Comparison of ENCODE assay signal across 40 cellular contexts in genomic region chr5:168031614-168032013, GRCh38.
"Had no signal": no experiment of that assay in that cellular context is flagged by ENCODE, and none has a peak within 500 bp of the region (broad histone marks: within the 10 kb centered on the region; RNA-seq: fewer than 3 reads in every experiment).

No MANE protein-coding gene starts in this region.

- H3K4me1 Mint-ChIP-seq: activated naive CD4-positive, alpha-beta T cell treated with anti-CD3 and anti-CD28 coated beads, Interleukin-2, amount 10 ng/mL, durations not matched to agents 7 days and 5 days; activated naive CD4-positive, alpha-beta T cell treated with anti-CD3 and anti-CD28 coated beads, Interleukin-2, amount 50 U/mL, for 24 hours; activated naive CD8-positive, alpha-beta T cell treated with anti-CD3 and anti-CD28 coated beads for 36 hours; activated naive CD8-positive, alpha-beta T cell treated with anti-CD3 and anti-CD28 coated beads, Interleukin-2, amount 10 ng/mL, durations not matched to agents 7 days and 5 days; activated naive CD8-positive, alpha-beta T cell treated with anti-CD3 and anti-CD28 coated beads, Interleukin-2, amount 50 U/mL, for 24 hours; activated T-helper 17 cell treated with anti-CD3 and anti-CD28 coated beads, Interleukin-2, amount 50 U/mL, for 72 hours; central memory CD8-positive, alpha-beta T cell had no signal

- H3K36me3 Mint-ChIP-seq: activated naive CD4-positive, alpha-beta T cell treated with anti-CD3 and anti-CD28 coated beads, Interleukin-2, amount 10 ng/mL, durations not matched to agents 7 days and 5 days; activated naive CD4-positive, alpha-beta T cell treated with anti-CD3 and anti-CD28 coated beads, Interleukin-2, amount 50 U/mL, for 24 hours; activated naive CD4-positive, alpha-beta T cell treated with anti-CD3 and anti-CD28 coated beads, Interleukin-2, amount 50 U/mL, for 72 hours; activated naive CD8-positive, alpha-beta T cell; activated naive CD8-positive, alpha-beta T cell treated with anti-CD3 and anti-CD28 coated beads for 36 hours; activated naive CD8-positive, alpha-beta T cell treated with anti-CD3 and anti-CD28 coated beads, Interleukin-2, amount 10 ng/mL, durations not matched to agents 7 days and 5 days; brain had no signal

- H3K36me3 ChIP-seq: adrenal gland, ascending aorta, brain microvascular endothelial cell, breast epithelium, cardiac muscle cell had no signal

- H3K27me3 ChIP-seq: adrenal gland, ascending aorta, body of pancreas, brain microvascular endothelial cell, breast epithelium, cardiac muscle cell had no signal

- DNase-seq: activated effector memory CD4-positive, alpha-beta T cell treated with anti-CD3 and anti-CD28 coated beads, Interleukin-2, amount 50 U/mL, for 16 hours; activated effector memory CD4-positive, alpha-beta T cell treated with Interleukin-2 at 50 U/mL for 16 hours; activated gamma-delta T cell; activated gamma-delta T cell treated with Interleukin-2 at 50 U/mL for 16 hours; activated naive CD4-positive, alpha-beta T cell; activated naive CD4-positive, alpha-beta T cell treated with anti-CD3 and anti-CD28 coated beads for 36 hours; activated naive CD4-positive, alpha-beta T cell treated with anti-CD3 and anti-CD28 coated beads, Interleukin-2, amount 10 ng/mL, durations not matched to agents 7 days and 5 days; activated naive CD4-positive, alpha-beta T cell treated with anti-CD3 and anti-CD28 coated beads, Interleukin-2, amount 50 U/mL, for 16 hours; activated naive CD4-positive, alpha-beta T cell treated with Interleukin-2 at 50 U/mL for 16 hours; activated naive CD8-positive, alpha-beta T cell treated with anti-CD3 and anti-CD28 coated beads for 36 hours; activated naive CD8-positive, alpha-beta T cell treated with anti-CD3 and anti-CD28 coated beads, Interleukin-2, amount 10 ng/mL, durations not matched to agents 7 days and 5 days; activated naive CD8-positive, alpha-beta T cell treated with anti-CD3 and anti-CD28 coated beads, Interleukin-2, amount 50 U/mL, for 24 hours; activated T-cell treated with anti-CD3 and anti-CD28 coated beads, Interleukin-2, amount 50 U/mL, for 1 hour; activated T-cell treated with anti-CD3 and anti-CD28 coated beads, Interleukin-2, amount 50 U/mL, for 24 hours; activated T-cell treated with anti-CD3 and anti-CD28 coated beads, Interleukin-2, amount 50 U/mL, for 4 hours; activated T-cell treated with anti-CD3 and anti-CD28 coated beads, Interleukin-2, amount 50 U/mL, for 48 hours; activated T-cell treated with anti-CD3 and anti-CD28 coated beads, Interleukin-2, amount 50 U/mL, for 72 hours; adrenal gland; amniotic stem cell; amygdala; anterior cingulate cortex; aorta; body of pancreas; brain microvascular endothelial cell; caudate nucleus; central memory CD4-positive, alpha-beta T cell; cerebellar nuclear complex had no signal

- ATAC-seq: activated naive CD4-positive, alpha-beta T cell treated with anti-CD3 and anti-CD28 coated beads, Interleukin-2, amount 50 U/mL, for 72 hours; activated naive CD8-positive, alpha-beta T cell treated with anti-CD3 and anti-CD28 coated beads, Interleukin-2, amount 50 U/mL, for 24 hours; activated T-cell treated with anti-CD3 and anti-CD28 coated beads, Interleukin-2, amount 50 U/mL, for 4 hours; activated T-cell treated with anti-CD3 and anti-CD28 coated beads, Interleukin-2, amount 50 U/mL, for 72 hours; activated T-helper 17 cell treated with anti-CD3 and anti-CD28 coated beads, Interleukin-2, amount 50 U/mL, for 72 hours; body of pancreas had no signal

- H3K4me3 ChIP-seq: adrenal gland, ascending aorta, body of pancreas, breast epithelium, cardiac muscle cell had no signal

- H3K27ac ChIP-seq: adrenal gland, ascending aorta, body of pancreas, brain microvascular endothelial cell, breast epithelium, cardiac muscle cell had no signal

- FAIRE-seq: astrocyte, bronchial epithelial cell had no signal

- H3K27me3 Mint-ChIP-seq: activated naive CD4-positive, alpha-beta T cell treated with anti-CD3 and anti-CD28 coated beads, Interleukin-2, amount 10 ng/mL, durations not matched to agents 7 days and 5 days; activated naive CD4-positive, alpha-beta T cell treated with anti-CD3 and anti-CD28 coated beads, Interleukin-2, amount 50 U/mL, for 24 hours; activated naive CD8-positive, alpha-beta T cell treated with anti-CD3 and anti-CD28 coated beads, Interleukin-2, amount 10 ng/mL, durations not matched to agents 7 days and 5 days; activated naive CD8-positive, alpha-beta T cell treated with anti-CD3 and anti-CD28 coated beads, Interleukin-2, amount 50 U/mL, for 24 hours; central memory CD8-positive, alpha-beta T cell had no signal

- H3K4me1 ChIP-seq: adrenal gland, ascending aorta, body of pancreas, breast epithelium had no signal

- H3K9me3 ChIP-seq: adrenal gland, ascending aorta, body of pancreas, breast epithelium had no signal

- H3K9me3 Mint-ChIP-seq: activated naive CD4-positive, alpha-beta T cell treated with anti-CD3 and anti-CD28 coated beads for 36 hours; activated naive CD4-positive, alpha-beta T cell treated with anti-CD3 and anti-CD28 coated beads, Interleukin-2, amount 10 ng/mL, durations not matched to agents 7 days and 5 days; activated naive CD4-positive, alpha-beta T cell treated with anti-CD3 and anti-CD28 coated beads, Interleukin-2, amount 50 U/mL, for 24 hours; activated naive CD8-positive, alpha-beta T cell treated with anti-CD3 and anti-CD28 coated beads for 36 hours; activated naive CD8-positive, alpha-beta T cell treated with anti-CD3 and anti-CD28 coated beads, Interleukin-2, amount 10 ng/mL, durations not matched to agents 7 days and 5 days; activated T-cell treated with anti-CD3 and anti-CD28 coated beads, Interleukin-2, amount 50 U/mL, for 24 hours; activated T-cell treated with anti-CD3 and anti-CD28 coated beads, Interleukin-2, amount 50 U/mL, for 4 hours; activated T-helper 1 cell treated with anti-CD3 and anti-CD28 coated beads, Interleukin-12 subunit alpha, Interleukin-12 subunit beta, Interleukin-2, Interleukin-4 antibody, amounts not matched to agents 30 ng/mL and 10 ng/mL and 1 ng/mL, durations not matched to agents 14 hours and 24 hours and 36 hours; activated T-helper 2 cell treated with anti-CD3 and anti-CD28 coated beads, Interferon-gamma antibody, Interleukin-2, Interleukin-4, amounts not matched to agents 10 μg/mL and 5 μg/mL and 100 μg/mL, durations not matched to agents 14 hours and 24 hours and 36 hours; central memory CD8-positive, alpha-beta T cell had no signal

- H3K4me3 Mint-ChIP-seq: activated naive CD4-positive, alpha-beta T cell treated with anti-CD3 and anti-CD28 coated beads for 36 hours; activated naive CD4-positive, alpha-beta T cell treated with anti-CD3 and anti-CD28 coated beads, Interleukin-2, amount 10 ng/mL, durations not matched to agents 7 days and 5 days; activated naive CD4-positive, alpha-beta T cell treated with anti-CD3 and anti-CD28 coated beads, Interleukin-2, amount 50 U/mL, for 24 hours; activated naive CD8-positive, alpha-beta T cell; activated naive CD8-positive, alpha-beta T cell treated with anti-CD3 and anti-CD28 coated beads for 36 hours; activated naive CD8-positive, alpha-beta T cell treated with anti-CD3 and anti-CD28 coated beads, Interleukin-2, amount 10 ng/mL, durations not matched to agents 7 days and 5 days; activated naive CD8-positive, alpha-beta T cell treated with anti-CD3 and anti-CD28 coated beads, Interleukin-2, amount 50 U/mL, for 24 hours; activated T-cell treated with anti-CD3 and anti-CD28 coated beads, Interleukin-2, amount 50 U/mL, for 24 hours; activated T-cell treated with anti-CD3 and anti-CD28 coated beads, Interleukin-2, amount 50 U/mL, for 4 hours; activated T-cell treated with anti-CD3 and anti-CD28 coated beads, Interleukin-2, amount 50 U/mL, for 72 hours; activated T-helper 1 cell treated with anti-CD3 and anti-CD28 coated beads, Interleukin-12 subunit alpha, Interleukin-12 subunit beta, Interleukin-2, Interleukin-4 antibody, amounts not matched to agents 30 ng/mL and 10 ng/mL and 1 ng/mL, durations not matched to agents 14 hours and 24 hours and 36 hours; activated T-helper 17 cell treated with anti-CD3 and anti-CD28 coated beads, Interleukin-2, amount 50 U/mL, for 72 hours; brain; central memory CD8-positive, alpha-beta T cell had no signal

- H3K27ac Mint-ChIP-seq: activated naive CD4-positive, alpha-beta T cell treated with anti-CD3 and anti-CD28 coated beads for 36 hours; activated naive CD4-positive, alpha-beta T cell treated with anti-CD3 and anti-CD28 coated beads, Interleukin-2, amount 10 ng/mL, durations not matched to agents 7 days and 5 days; activated naive CD4-positive, alpha-beta T cell treated with anti-CD3 and anti-CD28 coated beads, Interleukin-2, amount 50 U/mL, for 24 hours; activated naive CD4-positive, alpha-beta T cell treated with anti-CD3 and anti-CD28 coated beads, Interleukin-2, amount 50 U/mL, for 72 hours; activated naive CD8-positive, alpha-beta T cell; activated naive CD8-positive, alpha-beta T cell treated with anti-CD3 and anti-CD28 coated beads for 36 hours; activated naive CD8-positive, alpha-beta T cell treated with anti-CD3 and anti-CD28 coated beads, Interleukin-2, amount 10 ng/mL, durations not matched to agents 7 days and 5 days; activated naive CD8-positive, alpha-beta T cell treated with anti-CD3 and anti-CD28 coated beads, Interleukin-2, amount 50 U/mL, for 24 hours; activated T-cell treated with anti-CD3 and anti-CD28 coated beads, Interleukin-2, amount 50 U/mL, for 24 hours; activated T-cell treated with anti-CD3 and anti-CD28 coated beads, Interleukin-2, amount 50 U/mL, for 72 hours; activated T-helper 1 cell treated with anti-CD3 and anti-CD28 coated beads, Interleukin-12 subunit alpha, Interleukin-12 subunit beta, Interleukin-2, Interleukin-4 antibody, amounts not matched to agents 30 ng/mL and 10 ng/mL and 1 ng/mL, durations not matched to agents 14 hours and 24 hours and 36 hours; activated T-helper 17 cell treated with anti-CD3 and anti-CD28 coated beads, Interleukin-2, amount 50 U/mL, for 72 hours; activated T-helper 2 cell treated with anti-CD3 and anti-CD28 coated beads, Interferon-gamma antibody, Interleukin-2, Interleukin-4, amounts not matched to agents 10 μg/mL and 5 μg/mL and 100 μg/mL, durations not matched to agents 14 hours and 24 hours and 36 hours had no signal
